Comparison of ENCODE assay signal across 1 cellular context in the genomic region with DNA sequence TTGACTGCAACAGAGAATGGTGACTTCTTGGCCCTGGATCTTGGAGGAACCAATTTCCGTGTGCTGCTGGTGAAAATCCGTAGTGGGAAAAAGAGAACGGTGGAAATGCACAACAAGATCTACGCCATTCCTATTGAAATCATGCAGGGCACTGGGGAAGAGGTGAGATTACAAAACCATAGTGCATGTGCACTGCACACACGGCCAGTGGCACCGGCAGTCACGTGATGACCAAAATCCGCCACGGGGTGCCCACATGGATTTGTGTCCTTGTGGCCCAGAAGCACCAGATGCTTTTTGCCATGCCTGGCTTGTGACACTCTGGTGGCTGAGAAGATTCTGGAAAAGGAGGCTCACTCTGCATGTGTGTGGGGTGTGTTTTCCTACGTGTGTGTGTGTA.
TF ChIP-seq lines count a peak whose summit lies in the region.

No MANE protein-coding gene starts in this region.

TF ChIP-seq in HepG2, 621 proteins besides CTCF, POLR2A, EP300 and RAD21:
- TF ChIP-seq, protein P1, sequence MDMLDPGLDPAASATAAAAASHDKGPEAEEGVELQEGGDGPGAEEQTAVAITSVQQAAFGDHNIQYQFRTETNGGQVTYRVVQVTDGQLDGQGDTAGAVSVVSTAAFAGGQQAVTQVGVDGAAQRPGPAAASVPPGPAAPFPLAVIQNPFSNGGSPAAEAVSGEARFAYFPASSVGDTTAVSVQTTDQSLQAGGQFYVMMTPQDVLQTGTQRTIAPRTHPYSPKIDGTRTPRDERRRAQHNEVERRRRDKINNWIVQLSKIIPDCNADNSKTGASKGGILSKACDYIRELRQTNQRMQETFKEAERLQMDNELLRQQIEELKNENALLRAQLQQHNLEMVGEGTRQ (IDR thresholded peaks at IDR 0.05; ENCODE audit: low read depth, low read length), result peak; percentile 50; the same call in 1 of the 2 replicates
- TF ChIP-seq, protein P1 (CRISPR knock-in tag; IDR thresholded peaks at IDR 0.05; ENCODE audit: borderline replicate concordance), result no peak
- TF ChIP-seq DMAP1 (CRISPR knock-in tag; IDR thresholded peaks at IDR 0.05) (no peak), HNRNPL (IDR thresholded peaks at IDR 0.05; ENCODE audit: low read depth, low read length) (no peak), GTF3A (CRISPR knock-in tag; conservative IDR thresholded peaks at IDR 0.05) (no peak), ZBTB7A (CRISPR knock-in tag; IDR thresholded peaks at IDR 0.05) (no peak), KMT2B (CRISPR knock-in tag; IDR thresholded peaks at IDR 0.05) (no peak), NFRKB (IDR thresholded peaks at IDR 0.05) (no peak), ZNF333 (CRISPR knock-in tag; IDR thresholded peaks at IDR 0.05; ENCODE audit: borderline replicate concordance) (no peak), KLF16 (CRISPR knock-in tag; IDR thresholded peaks at IDR 0.05) (no peak), ZNF234 (CRISPR knock-in tag; conservative IDR thresholded peaks at IDR 0.05) (no peak), CSRNP1 (CRISPR knock-in tag; IDR thresholded peaks at IDR 0.05) (no peak), SNAPC2 (CRISPR knock-in tag; IDR thresholded peaks at IDR 0.05) (no peak), ZSCAN20 (CRISPR knock-in tag; IDR thresholded peaks at IDR 0.05; ENCODE audit: borderline replicate concordance) (no peak), CERS6 (CRISPR knock-in tag; IDR thresholded peaks at IDR 0.05) (no peak), ZNF619 (CRISPR knock-in tag; IDR thresholded peaks at IDR 0.05) (no peak), ZNF652 (CRISPR knock-in tag; IDR thresholded peaks at IDR 0.05; ENCODE audit: borderline replicate concordance, low read depth) (no peak), MEF2D (CRISPR knock-in tag; IDR thresholded peaks at IDR 0.05) (no peak), MNT (IDR thresholded peaks at IDR 0.05) (0 out of 2 replicates have a peak, but pooled peaks have one; percentile 30), ZSCAN12 (CRISPR knock-in tag; IDR thresholded peaks at IDR 0.05) (no peak), HNRNPK (IDR thresholded peaks at IDR 0.05; ENCODE audit: low read depth, low read length, poor library complexity, severe bottlenecking) (no peak), RBAK (CRISPR knock-in tag; IDR thresholded peaks at IDR 0.05) (no peak), AHR (CRISPR knock-in tag; IDR thresholded peaks at IDR 0.05) (no peak), RAD51 (IDR thresholded peaks at IDR 0.05; ENCODE audit: borderline replicate concordance) (peak; percentile 49; the same call in 1 of the 2 replicates)
- TF ChIP-seq, protein P2, sequence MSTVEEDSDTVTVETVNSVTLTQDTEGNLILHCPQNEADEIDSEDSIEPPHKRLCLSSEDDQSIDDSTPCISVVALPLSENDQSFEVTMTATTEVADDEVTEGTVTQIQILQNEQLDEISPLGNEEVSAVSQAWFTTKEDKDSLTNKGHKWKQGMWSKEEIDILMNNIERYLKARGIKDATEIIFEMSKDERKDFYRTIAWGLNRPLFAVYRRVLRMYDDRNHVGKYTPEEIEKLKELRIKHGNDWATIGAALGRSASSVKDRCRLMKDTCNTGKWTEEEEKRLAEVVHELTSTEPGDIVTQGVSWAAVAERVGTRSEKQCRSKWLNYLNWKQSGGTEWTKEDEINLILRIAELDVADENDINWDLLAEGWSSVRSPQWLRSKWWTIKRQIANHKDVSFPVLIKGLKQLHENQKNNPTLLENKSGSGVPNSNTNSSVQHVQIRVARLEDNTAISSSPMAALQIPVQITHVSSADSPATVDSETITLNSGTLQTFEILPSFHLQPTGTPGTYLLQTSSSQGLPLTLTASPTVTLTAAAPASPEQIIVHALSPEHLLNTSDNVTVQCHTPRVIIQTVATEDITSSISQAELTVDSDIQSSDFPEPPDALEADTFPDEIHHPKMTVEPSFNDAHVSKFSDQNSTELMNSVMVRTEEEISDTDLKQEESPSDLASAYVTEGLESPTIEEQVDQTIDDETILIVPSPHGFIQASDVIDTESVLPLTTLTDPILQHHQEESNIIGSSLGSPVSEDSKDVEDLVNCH (CRISPR knock-in tag; IDR thresholded peaks at IDR 0.05), result no peak
- TF ChIP-seq, protein P3, sequence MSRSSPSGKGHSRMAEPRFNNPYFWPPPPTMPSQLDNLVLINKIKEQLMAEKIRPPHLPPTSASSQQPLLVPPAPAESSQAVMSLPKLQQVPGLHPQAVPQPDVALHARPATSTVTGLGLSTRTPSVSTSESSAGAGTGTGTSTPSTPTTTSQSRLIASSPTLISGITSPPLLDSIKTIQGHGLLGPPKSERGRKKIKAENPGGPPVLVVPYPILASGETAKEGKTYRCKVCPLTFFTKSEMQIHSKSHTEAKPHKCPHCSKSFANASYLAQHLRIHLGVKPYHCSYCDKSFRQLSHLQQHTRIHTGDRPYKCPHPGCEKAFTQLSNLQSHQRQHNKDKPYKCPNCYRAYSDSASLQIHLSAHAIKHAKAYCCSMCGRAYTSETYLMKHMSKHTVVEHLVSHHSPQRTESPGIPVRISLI (CRISPR knock-in tag; IDR thresholded peaks at IDR 0.05; ENCODE audit: borderline replicate concordance), result no peak
- TF ChIP-seq, protein P4, sequence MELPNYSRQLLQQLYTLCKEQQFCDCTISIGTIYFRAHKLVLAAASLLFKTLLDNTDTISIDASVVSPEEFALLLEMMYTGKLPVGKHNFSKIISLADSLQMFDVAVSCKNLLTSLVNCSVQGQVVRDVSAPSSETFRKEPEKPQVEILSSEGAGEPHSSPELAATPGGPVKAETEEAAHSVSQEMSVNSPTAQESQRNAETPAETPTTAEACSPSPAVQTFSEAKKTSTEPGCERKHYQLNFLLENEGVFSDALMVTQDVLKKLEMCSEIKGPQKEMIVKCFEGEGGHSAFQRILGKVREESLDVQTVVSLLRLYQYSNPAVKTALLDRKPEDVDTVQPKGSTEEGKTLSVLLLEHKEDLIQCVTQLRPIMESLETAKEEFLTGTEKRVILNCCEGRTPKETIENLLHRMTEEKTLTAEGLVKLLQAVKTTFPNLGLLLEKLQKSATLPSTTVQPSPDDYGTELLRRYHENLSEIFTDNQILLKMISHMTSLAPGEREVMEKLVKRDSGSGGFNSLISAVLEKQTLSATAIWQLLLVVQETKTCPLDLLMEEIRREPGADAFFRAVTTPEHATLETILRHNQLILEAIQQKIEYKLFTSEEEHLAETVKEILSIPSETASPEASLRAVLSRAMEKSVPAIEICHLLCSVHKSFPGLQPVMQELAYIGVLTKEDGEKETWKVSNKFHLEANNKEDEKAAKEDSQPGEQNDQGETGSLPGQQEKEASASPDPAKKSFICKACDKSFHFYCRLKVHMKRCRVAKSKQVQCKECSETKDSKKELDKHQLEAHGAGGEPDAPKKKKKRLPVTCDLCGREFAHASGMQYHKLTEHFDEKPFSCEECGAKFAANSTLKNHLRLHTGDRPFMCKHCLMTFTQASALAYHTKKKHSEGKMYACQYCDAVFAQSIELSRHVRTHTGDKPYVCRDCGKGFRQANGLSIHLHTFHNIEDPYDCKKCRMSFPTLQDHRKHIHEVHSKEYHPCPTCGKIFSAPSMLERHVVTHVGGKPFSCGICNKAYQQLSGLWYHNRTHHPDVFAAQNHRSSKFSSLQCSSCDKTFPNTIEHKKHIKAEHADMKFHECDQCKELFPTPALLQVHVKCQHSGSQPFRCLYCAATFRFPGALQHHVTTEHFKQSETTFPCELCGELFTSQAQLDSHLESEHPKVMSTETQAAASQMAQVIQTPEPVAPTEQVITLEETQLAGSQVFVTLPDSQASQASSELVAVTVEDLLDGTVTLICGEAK (IDR thresholded peaks at IDR 0.05), result no peak
- TF ChIP-seq, protein P4 (CRISPR knock-in tag; IDR thresholded peaks at IDR 0.05), result no peak
